18 cellular contexts compared by ENCODE assay signal in genomic region chr10:49387029-49387428, GRCh38. TPM values are rescaled to one million over a fixed set of nuclear protein-coding genes. Genes with fewer than 3 reads are reported as not detected.
A peak's percentile ranks its signal among the peaks of the same experiment; 100 is the strongest.
DNase-seq lines count a peak whose midpoint lies in the region; ATAC-seq, FAIRE-seq and TF ChIP-seq lines count a peak whose summit lies in the region.
"Had no signal": no experiment of that assay in that cellular context is flagged by ENCODE, and none has a peak within 500 bp of the region (broad histone marks: within the 10 kb centered on the region; RNA-seq: fewer than 3 reads in every experiment).

No MANE protein-coding gene starts in this region.

- no peaks in the 10 kb centered on the region for H3K4me1 ChIP-seq in body of pancreas
- H3K4me1 ChIP-seq: colonic mucosa, stomach had no signal

- H3K27ac ChIP-seq in body of pancreas = no peak overlapping the region
- H3K27ac ChIP-seq: colonic mucosa, stomach had no signal

- in situ Hi-C loops in GM13977 (cut with MboI; ENCODE audit: low pct_unique_long_range_greater_than_20kb, low sequenced_read_pairs, unreplicated experiment) = no loop called here

- no peak for TF ChIP-seq CTCF in bronchial epithelial cell (IDR thresholded peaks at IDR 0.05; ENCODE audit: insufficient read depth, low read length, severe bottlenecking)
- TF ChIP-seq CTCF in body of pancreas (IDR thresholded peaks at IDR 0.05) = no peak
- no peak for TF ChIP-seq CTCF in GM13977 (IDR thresholded peaks at IDR 0.05; ENCODE audit: extremely low read depth, insufficient read depth, missing control alignments)

- DNase-seq in AG20443 (ENCODE audit: low spot score) (peak; percentile 83), HTR-8/SVneo (ENCODE audit: insufficient read length, low spot score) (peak; percentile 44), bronchial epithelial cell (ENCODE audit: low read depth) (peak; percentile 96), left lobe of liver (ENCODE audit: low spot score) (peak; percentile 11), body of pancreas (no peak), GM13977 (ENCODE audit: low spot score) (no peak), GM19238 (ENCODE audit: insufficient read length, low spot score) (no peak)
- DNase-seq: CD4-positive, CD25-positive, alpha-beta regulatory T cell; colonic mucosa; left colon; naive B cell; NCI-H187; NCI-H526 treated with DMSO at 0.1 percent for 48 hours; right cardiac atrium; SHP77 treated with DMSO at 0.1 percent for 48 hours; stomach had no signal

- H3K4me3 ChIP-seq in bronchial epithelial cell (ENCODE audit: low read depth, low read length) (no peak overlapping the region), body of pancreas (no peak overlapping the region)
- H3K4me3 ChIP-seq: colonic mucosa, stomach had no signal

- H3K9me3 ChIP-seq in body of pancreas = no peaks in the 10 kb centered on the region
- H3K9me3 ChIP-seq: colonic mucosa, stomach had no signal

- intact Hi-C loops in body of pancreas (cut with DNase I) = no loop called here

- ATAC-seq in left lobe of liver = no peak
- ATAC-seq in HG03280 (IDR thresholded peaks at IDR 0.05; ENCODE audit: unreplicated experiment) = no peak
- no peak for ATAC-seq in body of pancreas
- ATAC-seq: left colon, right cardiac atrium had no signal

- H3K36me3 ChIP-seq in bronchial epithelial cell (ENCODE audit: control insufficient read depth, insufficient read depth, low read length) = no peaks in the 10 kb centered on the region
- no peaks in the 10 kb centered on the region for H3K36me3 ChIP-seq in body of pancreas (replicated peaks in 1 of 2; ENCODE audit: insufficient read depth in 1 of 2, low read depth in 2 of 2)
- H3K36me3 ChIP-seq: colonic mucosa, stomach had no signal

- no peak for TF ChIP-seq POLR2A in body of pancreas (IDR thresholded peaks at IDR 0.05)

- 71 to 85% methylated on average over 6 to 7 of the region's 7 CpGs for WGBS in body of pancreas, 2 donors

- FAIRE-seq in HTR-8/SVneo (lab: Jason Lieb, UNC) (peak; percentile 13), bronchial epithelial cell (lab: Jason Lieb, UNC) (peak; percentile 84)

- H3K27me3 ChIP-seq in bronchial epithelial cell (ENCODE audit: control insufficient read depth, insufficient read depth, low read length) = peaks cover under 1% of the 10 kb centered on the region
- H3K27me3 ChIP-seq in body of pancreas = no peaks in the 10 kb centered on the region
- H3K27me3 ChIP-seq: colonic mucosa had no signal

RNA-seq across cellular contexts. Expression of gene DRGX, which starts 8.9 kb away (rescaled TPM):
- total RNA-seq in bronchial epithelial cell (not detected in 2 replicates), left lobe of liver (not detected), body of pancreas (not detected)
- total RNA-seq: CD4-positive, CD25-positive, alpha-beta regulatory T cell; glomerular endothelial cell; right cardiac atrium; stomach had no signal

Comparison
In these comparisons a context has a peak if more than half of its experiments do, and no peak if none do; other contexts are left out.
1. DNase-seq: peak in AG20443 (single experiment), HTR-8/SVneo (single experiment), bronchial epithelial cell (single experiment) and left lobe of liver (single experiment); none in body of pancreas (0 of 4), GM13977 (single experiment) and GM19238 (single experiment).